In genomic region chr17:57370051-57370581, GRCh38 we compare ENCODE assay signal across 1 cellular context.
TF ChIP-seq lines count a peak whose summit lies in the region.

No MANE protein-coding gene starts in this region.

TF ChIP-seq in HepG2, 621 proteins besides CTCF, POLR2A, EP300 and RAD21 (continued from another document):
- TF ChIP-seq FOXP4 (CRISPR knock-in tag; IDR thresholded peaks at IDR 0.05) (peak; percentile 77), ZBTB34 (CRISPR knock-in tag; IDR thresholded peaks at IDR 0.05) (0 out of 2 replicates have a peak, but pooled peaks have one; percentile 53), TBX3 (IDR thresholded peaks at IDR 0.05; ENCODE audit: borderline replicate concordance) (no peak), EHMT2 (IDR thresholded peaks at IDR 0.05; ENCODE audit: borderline replicate concordance, low read depth, low read length) (peak; percentile 48; the same call in 1 of the 2 replicates), ARID3A (IDR thresholded peaks at IDR 0.05; ENCODE audit: low read depth, low read length) (peak; percentile 80), ZNF646 (CRISPR knock-in tag; IDR thresholded peaks at IDR 0.05) (0 out of 2 replicates have a peak, but pooled peaks have one; percentile 63), HES4 (CRISPR knock-in tag; IDR thresholded peaks at IDR 0.05; ENCODE audit: borderline replicate concordance) (no peak), KDM6A (CRISPR knock-in tag; IDR thresholded peaks at IDR 0.05; ENCODE audit: low read depth) (peak; percentile 60; the same call in 1 of the 2 replicates), TEAD3 (CRISPR knock-in tag; optimal IDR thresholded peaks at IDR 0.05; ENCODE audit: borderline replicate concordance) (peak; percentile 92), HOMEZ (CRISPR knock-in tag; IDR thresholded peaks at IDR 0.05; ENCODE audit: low read depth) (peak; percentile 59; the same call in 1 of the 2 replicates), ZBTB20 (CRISPR knock-in tag; IDR thresholded peaks at IDR 0.05; ENCODE audit: borderline replicate concordance, low read depth) (no peak), SSRP1 (CRISPR knock-in tag; IDR thresholded peaks at IDR 0.05) (0 out of 2 replicates have a peak, but pooled peaks have one; percentile 22), ZNF780A (CRISPR knock-in tag; IDR thresholded peaks at IDR 0.05) (0 out of 2 replicates have a peak, but pooled peaks have one; percentile 20), FOSL1 (CRISPR knock-in tag; IDR thresholded peaks at IDR 0.05; ENCODE audit: borderline replicate concordance) (peak; percentile 44; the same call in 1 of the 2 replicates), ZKSCAN8 (CRISPR knock-in tag; IDR thresholded peaks at IDR 0.05; ENCODE audit: borderline replicate concordance) (peak; percentile 52; the same call in 1 of the 2 replicates), RXRA (CRISPR knock-in tag; IDR thresholded peaks at IDR 0.05) (peak; percentile 55; the same call in 1 of the 2 replicates), CHD4 (IDR thresholded peaks at IDR 0.05; ENCODE audit: borderline replicate concordance, low read length) (peak; percentile 86; the same call in 1 of the 2 replicates), ZFP37 (CRISPR knock-in tag; IDR thresholded peaks at IDR 0.05; ENCODE audit: borderline replicate concordance) (peak; percentile 68; the same call in 1 of the 2 replicates), MED1 (CRISPR knock-in tag; IDR thresholded peaks at IDR 0.05) (peak; percentile 82; the same call in 1 of the 2 replicates), ZNF235 (CRISPR knock-in tag; IDR thresholded peaks at IDR 0.05; ENCODE audit: borderline replicate concordance) (no peak), ZNF563 (CRISPR knock-in tag; IDR thresholded peaks at IDR 0.05) (no peak), ZNF224 (CRISPR knock-in tag; IDR thresholded peaks at IDR 0.05) (0 out of 2 replicates have a peak, but pooled peaks have one; percentile 61), ZNF256 (CRISPR knock-in tag; conservative IDR thresholded peaks at IDR 0.05) (no peak), ZNF792 (CRISPR knock-in tag; IDR thresholded peaks at IDR 0.05) (peak; percentile 24; the same call in 1 of the 2 replicates), RBFOX2 (IDR thresholded peaks at IDR 0.05; ENCODE audit: low read depth, low read length) (0 out of 2 replicates have a peak, but pooled peaks have one; percentile 19), ZNF414 (CRISPR knock-in tag; IDR thresholded peaks at IDR 0.05) (0 out of 2 replicates have a peak, but pooled peaks have one; percentile 60)
